In the genomic region with DNA sequence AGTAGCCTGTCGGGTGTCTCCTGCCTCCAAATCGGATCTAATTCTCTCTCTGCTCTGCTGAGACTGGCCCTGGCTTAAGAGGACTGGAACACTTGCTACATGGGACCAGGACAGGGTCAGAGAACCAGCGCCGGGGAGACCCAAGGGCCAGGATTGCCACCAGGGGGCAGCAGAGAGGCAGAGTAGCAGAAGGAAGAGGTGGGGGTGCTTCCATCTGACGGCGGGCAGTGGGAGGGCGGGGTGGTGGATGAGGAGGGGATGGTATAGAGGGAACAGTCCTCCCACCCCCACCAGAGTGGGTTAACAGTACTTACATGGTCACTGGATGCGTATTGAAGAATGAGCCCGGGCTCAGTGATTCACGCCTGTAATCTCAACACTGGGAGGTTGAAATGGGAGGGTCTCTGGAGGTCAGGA, we compare ENCODE assay signal across 9 cellular contexts. TPM values are rescaled to one million over a fixed set of nuclear protein-coding genes. Genes with fewer than 3 reads are reported as not detected.
DNase-seq lines count a peak whose midpoint lies in the region; ATAC-seq and TF ChIP-seq lines count a peak whose summit lies in the region.
"Had no signal": no experiment of that assay in that cellular context is flagged by ENCODE, and none has a peak within 500 bp of the region (broad histone marks: within the 10 kb centered on the region; RNA-seq: fewer than 3 reads in every experiment).

No MANE protein-coding gene starts in this region.

- H3K27ac Mint-ChIP-seq in glutamatergic neuron (ENCODE audit: unreplicated experiment), result no peak overlapping the region

- no peak overlapping the region for H3K4me2 ChIP-seq in parathyroid adenoma (ENCODE audit: low read length)

- H3K27me3 ChIP-seq in HUES48 (ENCODE audit: control insufficient read depth, insufficient read depth, low read length) (no peaks in the 10 kb centered on the region), SJCRH30 (no peaks in the 10 kb centered on the region), parathyroid adenoma (ENCODE audit: control insufficient read depth, insufficient read depth, low read length) (no peaks in the 10 kb centered on the region), upper lobe of left lung (no peaks in the 10 kb centered on the region)

- peaks cover 3% of the 10 kb centered on the region for H3K27me3 Mint-ChIP-seq in glutamatergic neuron (ENCODE audit: unreplicated experiment)

- H3K4me3 Mint-ChIP-seq in glutamatergic neuron (ENCODE audit: unreplicated experiment), result no peak overlapping the region

- H3K36me3 ChIP-seq in HUES48 (ENCODE audit: control insufficient read depth, insufficient read depth, low read length) (peaks cover 7% of the 10 kb centered on the region), SJCRH30 (peaks cover 1% of the 10 kb centered on the region; the same call in 1 of the 2 replicates), parathyroid adenoma (ENCODE audit: control insufficient read depth, insufficient read depth, low read length) (no peaks in the 10 kb centered on the region), upper lobe of left lung (peaks cover 5 to 29% (median 8%) of the 10 kb centered on the region in 4 donors)

- H3K27ac ChIP-seq in HUES48 (ENCODE audit: low read depth, low read length) (peak overlapping the region; percentile 78), SJCRH30 (no peak overlapping the region), parathyroid adenoma (no peak overlapping the region), upper lobe of left lung (no peak overlapping the region)

- H3K4me1 ChIP-seq in HUES48 (ENCODE audit: control insufficient read depth, insufficient read depth, low read length) (no peaks in the 10 kb centered on the region), SJCRH30 (peaks cover 14% of the 10 kb centered on the region), parathyroid adenoma (no peaks in the 10 kb centered on the region), upper lobe of left lung (peaks cover 0 to 8% (median 1%) of the 10 kb centered on the region in 4 donors)

- no peaks in the 10 kb centered on the region for H3K36me3 Mint-ChIP-seq in glutamatergic neuron (ENCODE audit: unreplicated experiment)

- ATAC-seq in upper lobe of left lung (ENCODE audit: low FRiP score in 2 of 2) (peak; percentile 77 to 91), GM21529 (IDR thresholded peaks at IDR 0.05; ENCODE audit: unreplicated experiment) (no peak)

- WGBS in upper lobe of left lung, 2 donors, result 10 to 19% methylated on average over 10 of the region's 10 CpGs

- H3K79me2 ChIP-seq in parathyroid adenoma, result no peaks in the 10 kb centered on the region

- no peaks in the 10 kb centered on the region for H3K9me3 Mint-ChIP-seq in glutamatergic neuron (ENCODE audit: unreplicated experiment)

- H2AFZ ChIP-seq in parathyroid adenoma, result peak overlapping the region; percentile 16

- DNase-seq in COR-L47 (lab: John Stamatoyannopoulos, UW) (peak; percentile 51), SJCRH30 (peak; percentile 71 to 72), glutamatergic neuron (peak; percentile 96), upper lobe of left lung (peak; percentile 71 to 86)
- peak; percentile 65 to 94 (median 82) for DNase-seq in activated naive CD4-positive, alpha-beta T cell (lab: John Stamatoyannopoulos, UW)

- H3K9me3 ChIP-seq in HUES48 (ENCODE audit: control insufficient read depth, insufficient read depth, low read length) (no peaks in the 10 kb centered on the region), SJCRH30 (replicated peaks) (peaks cover 4% of the 10 kb centered on the region), parathyroid adenoma (ENCODE audit: control insufficient read depth, low read length) (no peaks in the 10 kb centered on the region), upper lobe of left lung (no peaks in the 10 kb centered on the region)

- no peaks in the 10 kb centered on the region for H3K4me1 Mint-ChIP-seq in glutamatergic neuron (ENCODE audit: low read depth, unreplicated experiment)

- H3K9ac ChIP-seq in HUES48 (ENCODE audit: low read depth, low read length) (no peak overlapping the region), parathyroid adenoma (no peak overlapping the region)

- no peak overlapping the region for H3K4me3 ChIP-seq in HUES48 (ENCODE audit: low read depth, low read length)
- H3K4me3 ChIP-seq in SJCRH30, result no peak overlapping the region
- no peak overlapping the region for H3K4me3 ChIP-seq in parathyroid adenoma (ENCODE audit: low read depth, low read length)
- no peak overlapping the region for H3K4me3 ChIP-seq in upper lobe of left lung

- no peak for TF ChIP-seq POLR2A in upper lobe of left lung (IDR thresholded peaks at IDR 0.05)

- no peak for TF ChIP-seq EP300 in upper lobe of left lung (IDR thresholded peaks at IDR 0.05)

- TF ChIP-seq CTCF in glutamatergic neuron (IDR thresholded peaks at IDR 0.05; ENCODE audit: partially characterized antibody, unreplicated experiment) (peak; percentile 84), parathyroid adenoma (IDR thresholded peaks at IDR 0.05) (peak; percentile 89), upper lobe of left lung (IDR thresholded peaks at IDR 0.05) (peak; percentile 64 to 83 (median 72))

RNA-seq across cellular contexts. Expression of gene SELENOW, which starts 11.9 kb away (rescaled TPM):
- total RNA-seq in SJCRH30 (2014; rRNA removed; shearing (Covaris generic)), result 204 and 219 TPM in 2 replicates
- total RNA-seq in glutamatergic neuron (ENCODE audit: unreplicated experiment) (291 TPM), upper lobe of left lung (100 to 1,000 TPM; 194 to 455 (median 325) TPM)

RNA-seq across cellular contexts. Expression of gene TPRX1, which starts 13.9 kb away (rescaled TPM):
- not detected in 2 replicates for total RNA-seq in SJCRH30 (2014; rRNA removed; shearing (Covaris generic))
- not detected for total RNA-seq in glutamatergic neuron (ENCODE audit: unreplicated experiment)
- not detected for total RNA-seq in upper lobe of left lung
- total RNA-seq: T-helper 1 cell treated with Interleukin-12 subunit alpha and Interleukin-12 subunit beta and Interleukin-4 antibody, amounts not matched to agents 30 ng/mL and 1 ng/mL, for 36 hours had no signal

RNA-seq across cellular contexts. Expression of gene CRX, which starts 31.3 kb away (rescaled TPM):
- 0.10 and 0.89 TPM in 2 replicates for total RNA-seq in SJCRH30 (2014; rRNA removed; shearing (Covaris generic))
- total RNA-seq in glutamatergic neuron (ENCODE audit: unreplicated experiment) (not detected), upper lobe of left lung (not detected)
- total RNA-seq: T-helper 1 cell treated with Interleukin-12 subunit alpha and Interleukin-12 subunit beta and Interleukin-4 antibody, amounts not matched to agents 30 ng/mL and 1 ng/mL, for 36 hours had no signal

RNA-seq across cellular contexts. Expression of gene NOP53, which starts 45.1 kb away (rescaled TPM):
- 194 TPM in 2 replicates for total RNA-seq in SJCRH30 (2014; rRNA removed; shearing (Covaris generic))
- 163 TPM for total RNA-seq in glutamatergic neuron (ENCODE audit: unreplicated experiment)
- total RNA-seq in upper lobe of left lung, result 100 to 1,000 TPM; 261 to 432 (median 282) TPM
